7 cellular contexts compared by ENCODE assay signal in genomic region chr1:107997846-107998245, GRCh38. TPM values are rescaled to one million over a fixed set of nuclear protein-coding genes. Genes with fewer than 3 reads are reported as not detected.
"Had no signal": no experiment of that assay in that cellular context is flagged by ENCODE, and none has a peak within 500 bp of the region (broad histone marks: within the 10 kb centered on the region; RNA-seq: fewer than 3 reads in every experiment).

No MANE protein-coding gene starts in this region.

- ATAC-seq: HepG2, K562 had no signal

- H3K27ac ChIP-seq: HL-60, KMS-11 had no signal

- H3K9ac ChIP-seq: KMS-11 had no signal

- H3K4me3 ChIP-seq: K562 had no signal

- H3K4me2 ChIP-seq: KMS-11 had no signal

- DNase-seq: IMR-90, KBM-7, KG1 had no signal

RNA-seq across cellular contexts. Expression of gene VAV3, which starts 32.9 kb away (rescaled TPM):
- total RNA-seq: K562 had no signal
- polyA plus RNA-seq: K562 had no signal
